26 cellular contexts compared by ENCODE assay signal in the genomic region with DNA sequence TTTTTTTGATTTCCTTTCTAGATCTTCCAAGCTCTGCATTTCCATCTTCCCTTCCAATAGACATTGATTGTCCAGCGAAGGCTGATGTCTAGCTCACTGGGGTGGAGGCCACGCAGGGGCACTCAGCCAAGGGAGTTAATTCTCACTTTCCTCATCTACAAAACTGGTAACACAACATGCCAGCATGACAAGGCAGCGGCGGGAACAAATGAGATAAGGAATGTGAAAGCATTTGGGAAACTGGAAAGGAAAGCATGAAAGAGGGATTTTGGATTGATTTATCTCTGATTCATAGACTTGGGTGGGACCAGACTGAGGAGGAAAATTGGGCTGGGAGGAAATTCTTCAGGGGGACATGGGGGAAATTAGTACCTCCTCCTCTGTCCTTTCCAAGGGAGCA.
A peak's percentile ranks its signal among the peaks of the same experiment; 100 is the strongest.
DNase-seq lines count a peak whose midpoint lies in the region; ATAC-seq and TF ChIP-seq lines count a peak whose summit lies in the region.
"Had no signal": no experiment of that assay in that cellular context is flagged by ENCODE, and none has a peak within 500 bp of the region (broad histone marks: within the 10 kb centered on the region; RNA-seq: fewer than 3 reads in every experiment).

No MANE protein-coding gene starts in this region.

- no peaks in the 10 kb centered on the region for H3K9me3 ChIP-seq in PC-3 (ENCODE audit: low read length)
- no peaks in the 10 kb centered on the region for H3K9me3 ChIP-seq in gastroesophageal sphincter
- H3K9me3 ChIP-seq: ascending aorta, SJSA1 had no signal

- H3K4me1 Mint-ChIP-seq in nephron progenitor cell = peaks cover 50% of the 10 kb centered on the region
- H3K4me1 Mint-ChIP-seq: activated B cell treated with CpG ODN at 0.5 μM for 24 hours had no signal

- no peak overlapping the region for H3K4me3 ChIP-seq in ACC112 (ENCODE audit: low read depth, low read length)
- no peak overlapping the region for H3K4me3 ChIP-seq in PC-3 (ENCODE audit: low read length)
- H3K4me3 ChIP-seq in gastroesophageal sphincter = no peak overlapping the region
- H3K4me3 ChIP-seq: ascending aorta, SJSA1, skin epidermis had no signal

- H3K4me1 ChIP-seq in ACC112 (ENCODE audit: control insufficient read depth, insufficient read depth, low read length, unreplicated experiment) (peaks cover 13% of the 10 kb centered on the region), PC-3 (ENCODE audit: insufficient read depth, low read length) (0 out of 2 replicates have a peak, but pooled peaks cover 5% of the 10 kb centered on the region), gastroesophageal sphincter (peaks cover 12 to 98% (median 53%) of the 10 kb centered on the region in 3 donors)
- H3K4me1 ChIP-seq: parathyroid adenoma had no signal

- TF ChIP-seq EP300 in gastroesophageal sphincter (IDR thresholded peaks at IDR 0.05) = no peak

- H3K27ac ChIP-seq in ACC112 (ENCODE audit: low read depth, low read length) = 0 out of 2 replicates have a peak overlapping the region, but pooled peaks have one; percentile 16
- H3K27ac ChIP-seq in PC-3 (ENCODE audit: low read length) = no peak overlapping the region
- H3K27ac ChIP-seq in gastroesophageal sphincter = no peak overlapping the region
- H3K27ac ChIP-seq: ascending aorta, epithelial cell of prostate, parathyroid adenoma, SJSA1, skin epidermis had no signal

- H3K79me2 ChIP-seq in ACC112 (ENCODE audit: control insufficient read depth, insufficient read depth, low read length, unreplicated experiment) (peaks cover 22% of the 10 kb centered on the region), PC-3 (ENCODE audit: low read length) (no peaks in the 10 kb centered on the region)
- H3K79me2 ChIP-seq: parathyroid adenoma had no signal

- H3K36me3 ChIP-seq in ACC112 (ENCODE audit: insufficient read depth, low read length) (no peaks in the 10 kb centered on the region), PC-3 (ENCODE audit: low read depth, low read length) (no peaks in the 10 kb centered on the region), gastroesophageal sphincter (no peaks in the 10 kb centered on the region)
- H3K36me3 ChIP-seq: ascending aorta, SJSA1 had no signal

- DNase-seq in PC-3 (peak; percentile 21), nephron progenitor cell (no peak), SW480 (ENCODE audit: low spot score) (no peak), NCI-H82 treated with DMSO at 0.1 percent for 48 hours (lab: John Stamatoyannopoulos, UW; ENCODE audit: unreplicated experiment) (no peak)
- DNase-seq: ACHN; activated B cell treated with CpG ODN at 0.5 μM for 24 hours; activated CD8-positive, alpha-beta T cell treated with anti-CD3 and anti-CD28 coated beads for 36 hours; activated naive CD4-positive, alpha-beta T cell treated with anti-CD3 and anti-CD28 coated beads for 36 hours; activated T-cell treated with anti-CD3 and anti-CD28 coated beads, Interleukin-2, amount 50 U/mL, for 1 hour; cortex of kidney; foreskin melanocyte; GDM1; kidney glomerular epithelial cell; NCI-H2171 treated with DMSO at 0.1 percent for 48 hours; stimulated activated CD4-positive, alpha-beta T cell treated with anti-CD3 and anti-CD28 coated beads, Interleukin-4, amount 100 ng/mL, for 24 hours; T-helper 2 cell had no signal

- 33 to 65% methylated on average over 2 to 4 of the region's 4 CpGs for WGBS in gastroesophageal sphincter (ENCODE audit: low coverage in 1 of 2), 2 donors

- no peak for ATAC-seq in PC-3
- ATAC-seq in gastroesophageal sphincter = peak; percentile 38
- no peak for ATAC-seq in GM18505 (IDR thresholded peaks at IDR 0.05; ENCODE audit: unreplicated experiment)
- no peak for ATAC-seq in HG03342 (IDR thresholded peaks at IDR 0.05; ENCODE audit: unreplicated experiment)
- ATAC-seq: activated CD8-positive, alpha-beta T cell treated with anti-CD3 and anti-CD28 coated beads for 36 hours had no signal

- no peaks in the 10 kb centered on the region for H3K9me3 Mint-ChIP-seq in nephron progenitor cell
- H3K9me3 Mint-ChIP-seq: activated B cell treated with CpG ODN at 0.5 μM for 24 hours; activated CD8-positive, alpha-beta T cell treated with anti-CD3 and anti-CD28 coated beads for 36 hours; activated naive CD4-positive, alpha-beta T cell treated with anti-CD3 and anti-CD28 coated beads for 36 hours; CD14-positive monocyte had no signal

- H3K9me2 ChIP-seq in PC-3 (replicated peaks; ENCODE audit: low read length) = no peaks in the 10 kb centered on the region

- no peaks in the 10 kb centered on the region for H4K20me1 ChIP-seq in PC-3 (ENCODE audit: low read length)

- no peak overlapping the region for H3K9ac ChIP-seq in PC-3 (ENCODE audit: low read length)
- H3K9ac ChIP-seq: parathyroid adenoma had no signal

- TF ChIP-seq CTCF in PC-3 (conservative IDR thresholded peaks at IDR 0.05; ENCODE audit: low read depth, low read length) (no peak), gastroesophageal sphincter (IDR thresholded peaks at IDR 0.05) (no peak), nephron progenitor cell (IDR thresholded peaks at IDR 0.05) (no peak)

- BruUV-seq in PC-3 (replicated peaks; lab: Mats Ljungman, UMichigan) = no TSS peak

- H3K27me3 ChIP-seq in ACC112 (ENCODE audit: insufficient read depth, low read length) (no peaks in the 10 kb centered on the region), PC-3 (ENCODE audit: low read length) (no peaks in the 10 kb centered on the region), gastroesophageal sphincter (no peaks in the 10 kb centered on the region)
- H3K27me3 ChIP-seq: ascending aorta, SJSA1 had no signal

- H3K36me3 Mint-ChIP-seq in nephron progenitor cell (ENCODE audit: low read depth) = peaks cover 4% of the 10 kb centered on the region
- H3K36me3 Mint-ChIP-seq: CD14-positive monocyte had no signal

- CTCF ChIA-PET in PC-3 (lab: Charles Lee) = no interaction called here

- POLR2A ChIA-PET in PC-3 (lab: Charles Lee; ENCODE audit: unreplicated experiment) = no interaction called here

- no peak overlapping the region for H2AFZ ChIP-seq in ACC112 (ENCODE audit: low read length, unreplicated experiment)
- H2AFZ ChIP-seq in PC-3 (ENCODE audit: low read length) = no peak overlapping the region
- H2AFZ ChIP-seq: parathyroid adenoma had no signal

- no peak overlapping the region for H3K4me3 Mint-ChIP-seq in nephron progenitor cell
- H3K4me3 Mint-ChIP-seq: activated B cell treated with CpG ODN at 0.5 μM for 24 hours; activated CD8-positive, alpha-beta T cell treated with anti-CD3 and anti-CD28 coated beads for 36 hours; activated naive CD4-positive, alpha-beta T cell treated with anti-CD3 and anti-CD28 coated beads for 36 hours; CD14-positive monocyte had no signal

- H3K27ac Mint-ChIP-seq in nephron progenitor cell = peak overlapping the region; percentile 78
- H3K27ac Mint-ChIP-seq: activated B cell treated with CpG ODN at 0.5 μM for 24 hours; activated CD8-positive, alpha-beta T cell treated with anti-CD3 and anti-CD28 coated beads for 36 hours; activated naive CD4-positive, alpha-beta T cell treated with anti-CD3 and anti-CD28 coated beads for 36 hours; CD14-positive monocyte had no signal

- H3F3A ChIP-seq in PC-3 (ENCODE audit: low read length, unreplicated experiment) = no peaks in the 10 kb centered on the region

- H3K4me2 ChIP-seq in PC-3 (ENCODE audit: low read length) = no peak overlapping the region

- intact Hi-C loops in PC-3 (cut with micrococcal nuclease) = no loop called here

- peaks cover 11% of the 10 kb centered on the region for H3K27me3 Mint-ChIP-seq in nephron progenitor cell (ENCODE audit: low read depth, poor library complexity)
- H3K27me3 Mint-ChIP-seq: activated CD8-positive, alpha-beta T cell treated with anti-CD3 and anti-CD28 coated beads for 36 hours had no signal

- TF ChIP-seq POLR2A in gastroesophageal sphincter (IDR thresholded peaks at IDR 0.05) (no peak), GM18505 (IDR thresholded peaks at IDR 0.05; ENCODE audit: borderline replicate concordance, extremely low read depth, insufficient read depth, insufficient read length) (no peak)
